In the genomic region with DNA sequence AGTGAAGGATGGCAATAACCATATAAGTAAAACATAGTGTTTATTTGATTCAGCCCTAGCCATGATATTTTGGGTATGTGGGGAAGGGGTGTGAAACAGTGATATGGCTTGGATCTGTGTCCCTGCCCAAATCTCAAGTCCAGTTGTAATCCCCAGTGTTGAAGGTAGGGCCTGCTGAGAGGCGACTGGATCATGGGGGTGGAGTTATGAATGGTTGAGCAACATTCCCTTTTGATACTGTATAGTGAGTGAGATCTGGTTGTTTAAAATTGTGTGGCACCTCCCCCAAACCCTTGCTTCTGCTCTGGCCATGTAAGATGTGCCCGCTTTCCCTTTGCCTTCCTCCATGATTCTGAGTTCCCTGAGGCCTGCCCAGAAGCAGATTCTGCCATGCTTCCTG, we compare ENCODE assay signal across 28 cellular contexts.
"Had no signal": no experiment of that assay in that cellular context is flagged by ENCODE, and none has a peak within 500 bp of the region (broad histone marks: within the 10 kb centered on the region; RNA-seq: fewer than 3 reads in every experiment).

No MANE protein-coding gene starts in this region.

- H3K4me3 Mint-ChIP-seq: memory B cell; naive thymus-derived CD8-positive, alpha-beta T cell; nephron; neural crest cell; stimulated activated naive B cell treated with anti-CD40 and anti-IgM and Interleukin-4, amounts not matched to agents 10 μg/mL and 1 μg/mL and 100 μg/mL, for 72 hours had no signal

- H3K9me3 Mint-ChIP-seq: nephron, neural crest cell had no signal

- H3K9me3 ChIP-seq: left lung, pancreas, prostate gland, stomach, testis, thyroid gland, transverse colon, upper lobe of left lung, vagina had no signal

- DNase-seq: hippocampal formation; kidney; left colon; left lung; naive thymus-derived CD8-positive, alpha-beta T cell; nucleus accumbens; pancreas; posterior cingulate gyrus; retina; right cardiac atrium; stimulated activated CD4-positive, alpha-beta T cell treated with anti-CD3 and anti-CD28 coated beads, Interleukin-12 subunit alpha, Interleukin-12 subunit beta, amount 100 ng/mL, for 4 hours; stimulated activated CD4-positive, alpha-beta T cell treated with anti-CD3 and anti-CD28 coated beads, Interleukin-15, amount 100 ng/mL, for 24 hours; stimulated activated CD4-positive, alpha-beta T cell treated with anti-CD3 and anti-CD28 coated beads, Interleukin-2, amount 100 ng/mL, for 24 hours; stimulated activated CD4-positive, alpha-beta T cell treated with anti-CD3 and anti-CD28 coated beads, Interleukin-4, amount 100 ng/mL, for 1 hour; stimulated activated naive B cell treated with anti-CD40 and anti-IgM and Interleukin-4, amounts not matched to agents 10 μg/mL and 1 μg/mL and 100 μg/mL, for 72 hours; stimulated activated naive CD8-positive, alpha-beta T cell treated with anti-CD3 and anti-CD28 coated beads, Interleukin-15, Interleukin-2, amounts not matched to agents 100 U/mL and 50 U/mL, for 24 hours; stomach; testis; thyroid gland; transverse colon; upper lobe of left lung had no signal

- H3K4me1 Mint-ChIP-seq: memory B cell; naive thymus-derived CD8-positive, alpha-beta T cell; nephron; neural crest cell; stimulated activated naive B cell treated with anti-CD40 and anti-IgM and Interleukin-4, amounts not matched to agents 10 μg/mL and 1 μg/mL and 100 μg/mL, for 72 hours had no signal

- H3K4me3 ChIP-seq: left lung, lung, pancreas, prostate gland, skin epidermis, stomach, testis, thyroid gland, transverse colon, upper lobe of left lung, vagina had no signal

- H3K36me3 Mint-ChIP-seq: memory B cell; naive thymus-derived CD8-positive, alpha-beta T cell; stimulated activated naive B cell treated with anti-CD40 and anti-IgM and Interleukin-4, amounts not matched to agents 10 μg/mL and 1 μg/mL and 100 μg/mL, for 72 hours had no signal

- H3K4me1 ChIP-seq: left lung, pancreas, prostate gland, stomach, testis, thyroid gland, transverse colon, upper lobe of left lung, vagina had no signal

- H3K27ac ChIP-seq: left lung, pancreas, prostate gland, skin epidermis, stomach, testis, thyroid gland, transverse colon, upper lobe of left lung, vagina had no signal

- H3K36me3 ChIP-seq: left lung, pancreas, prostate gland, stomach, thyroid gland, transverse colon, upper lobe of left lung, vagina had no signal

- H3K27me3 ChIP-seq: left lung, pancreas, stomach, testis, thyroid gland, transverse colon, upper lobe of left lung, vagina had no signal

- H3K27ac Mint-ChIP-seq: memory B cell; naive thymus-derived CD8-positive, alpha-beta T cell; nephron; stimulated activated naive B cell treated with anti-CD40 and anti-IgM and Interleukin-4, amounts not matched to agents 10 μg/mL and 1 μg/mL and 100 μg/mL, for 72 hours had no signal

- H3K27me3 Mint-ChIP-seq: memory B cell; naive thymus-derived CD8-positive, alpha-beta T cell; stimulated activated naive B cell treated with anti-CD40 and anti-IgM and Interleukin-4, amounts not matched to agents 10 μg/mL and 1 μg/mL and 100 μg/mL, for 72 hours had no signal
